23 cellular contexts compared by ENCODE assay signal in genomic region chr5:174692381-174692780, GRCh38. TPM values are rescaled to one million over a fixed set of nuclear protein-coding genes. Genes with fewer than 3 reads are reported as not detected.
DNase-seq lines count a peak whose midpoint lies in the region; ATAC-seq and TF ChIP-seq lines count a peak whose summit lies in the region.
"Had no signal": no experiment of that assay in that cellular context is flagged by ENCODE, and none has a peak within 500 bp of the region (broad histone marks: within the 10 kb centered on the region; RNA-seq: fewer than 3 reads in every experiment).

No MANE protein-coding gene starts in this region.

- H3K4me1 Mint-ChIP-seq in WTC11 (peaks cover 61% of the 10 kb centered on the region), type B pancreatic cell (ENCODE audit: unreplicated experiment) (peaks cover 65% of the 10 kb centered on the region)

- POLR2A ChIA-PET in WTC11 (lab: Charles Lee), result no interaction called here

- H3K9me3 Mint-ChIP-seq in WTC11, result no peaks in the 10 kb centered on the region
- no peaks in the 10 kb centered on the region for H3K9me3 Mint-ChIP-seq in type B pancreatic cell
- H3K9me3 Mint-ChIP-seq: activated B cell treated with CpG ODN at 0.5 μM for 24 hours; stimulated activated naive CD8-positive, alpha-beta T cell treated with anti-CD3 and anti-CD28 coated beads, Interleukin-15, amount 100 ng/mL, for 72 hours had no signal

- CTCF ChIA-PET in WTC11 (lab: Charles Lee), result interaction anchor here (1.0 to 1.5 kb wide), 2 partner anchors 102 to 273 kb away, joined by 3 to 7 read pairs; no protein-coding TSS in a partner anchor

- peak overlapping the region; percentile 65 for H3K18ac ChIP-seq in mesendoderm (ENCODE audit: low read length)

- ATAC-seq in left ventricle myocardium superior (no peak), WTC11 (no peak), GM18498 (IDR thresholded peaks at IDR 0.05; ENCODE audit: unreplicated experiment) (no peak), HG02798 (IDR thresholded peaks at IDR 0.05; ENCODE audit: poor library complexity, unreplicated experiment) (no peak)
- ATAC-seq: K562; SK-N-SH treated with all-trans-retinoic acid at 6 μM for 48 hours; stimulated activated naive CD8-positive, alpha-beta T cell treated with anti-CD3 and anti-CD28 coated beads, Interleukin-15, amount 100 ng/mL, for 72 hours had no signal

- H3K4me3 ChIP-seq in cardiac muscle cell (no peak overlapping the region), mesendoderm (ENCODE audit: low read length) (no peak overlapping the region)
- H3K4me3 ChIP-seq: K562 had no signal

- H3K4me3 Mint-ChIP-seq in WTC11 (peak overlapping the region; percentile 70), type B pancreatic cell (peak overlapping the region; percentile 78)
- H3K4me3 Mint-ChIP-seq: activated B cell treated with CpG ODN at 0.5 μM for 24 hours had no signal

- H3K27me3 ChIP-seq in cardiac muscle cell, result peaks cover 18% of the 10 kb centered on the region
- no peaks in the 10 kb centered on the region for H3K27me3 ChIP-seq in mesendoderm (ENCODE audit: insufficient read depth, low read length, poor library complexity)

- H3K27ac ChIP-seq in cardiac muscle cell, result peak overlapping the region; percentile 61
- no peak overlapping the region for H3K27ac ChIP-seq in mesendoderm (ENCODE audit: low read depth, low read length)
- H3K27ac ChIP-seq: tibial nerve had no signal

- no peak overlapping the region for H4K8ac ChIP-seq in mesendoderm (ENCODE audit: low read depth, low read length)

- TF ChIP-seq CTCF in cardiac muscle cell (IDR thresholded peaks at IDR 0.05; ENCODE audit: low read depth, low read length) (no peak), WTC11 (IDR thresholded peaks at IDR 0.05) (no peak), type B pancreatic cell (conservative IDR thresholded peaks at IDR 0.05) (no peak)

- no peak overlapping the region for H2BK15ac ChIP-seq in mesendoderm (replicated peaks; ENCODE audit: low read depth)

- H3K79me1 ChIP-seq in mesendoderm (ENCODE audit: low read length), result no peaks in the 10 kb centered on the region

- no peaks in the 10 kb centered on the region for H3K9me3 ChIP-seq in cardiac muscle cell (ENCODE audit: low read depth)
- H3K9me3 ChIP-seq: tibial nerve had no signal

- DNase-seq in cardiac muscle cell (ENCODE audit: low read depth in 1 of 2, low spot score in 1 of 2), result no peak
- DNase-seq in left ventricle myocardium superior, result no peak
- DNase-seq in WTC11 (ENCODE audit: low spot score), result no peak
- DNase-seq in mesendoderm, result peak; percentile 20
- no peak for DNase-seq in type B pancreatic cell (ENCODE audit: extremely low spot score, unreplicated experiment)
- DNase-seq in stimulated activated CD4-positive, alpha-beta T cell treated with anti-CD3 and anti-CD28 coated beads, Interleukin-12 subunit alpha, Interleukin-12 subunit beta, amount 100 ng/mL, for 4 hours, result no peak
- DNase-seq: activated B cell treated with CpG ODN at 0.5 μM for 24 hours; activated CD4-positive, alpha-beta T cell treated with anti-CD3 and anti-CD28 coated beads, Interleukin-2, amount 50 U/mL, for 48 hours; COR-L47; dermis blood vessel endothelial cell; DMS79 treated with DMSO at 0.1 percent for 48 hours; head of caudate nucleus; NCI-H146; NCI-H2171 treated with DMSO at 0.1 percent for 48 hours; NCI-H526 treated with DMSO at 0.1 percent for 48 hours; stimulated activated naive CD8-positive, alpha-beta T cell treated with anti-CD3 and anti-CD28 coated beads, Interleukin-15, amount 100 ng/mL, for 72 hours; T-helper 9 cell had no signal

- peak overlapping the region; percentile 32 for H2BK120ac ChIP-seq in mesendoderm (ENCODE audit: low read depth, low read length)

- intact Hi-C loops in left ventricle myocardium superior (cut with micrococcal nuclease), result no loop called here

- H2BK5ac ChIP-seq in mesendoderm (ENCODE audit: low read length), result no peak overlapping the region

- H2AK5ac ChIP-seq in mesendoderm (ENCODE audit: low read length), result no peak overlapping the region

- H3K4ac ChIP-seq in mesendoderm (ENCODE audit: low read depth, low read length), result no peak overlapping the region

- H3K79me2 ChIP-seq in mesendoderm (ENCODE audit: control insufficient read depth, insufficient read depth, low read length), result no peaks in the 10 kb centered on the region

- H3K36me3 Mint-ChIP-seq in WTC11 (no peaks in the 10 kb centered on the region), type B pancreatic cell (no peaks in the 10 kb centered on the region)

- H3K27ac Mint-ChIP-seq in WTC11 (peak overlapping the region; percentile 57; the same call in 1 of the 2 replicates), type B pancreatic cell (peak overlapping the region; percentile 75)
- H3K27ac Mint-ChIP-seq: activated B cell treated with CpG ODN at 0.5 μM for 24 hours; stimulated activated naive CD8-positive, alpha-beta T cell treated with anti-CD3 and anti-CD28 coated beads, Interleukin-15, amount 100 ng/mL, for 72 hours had no signal

- no CpG with 5 or more reads among the region's 12 CpGs for WGBS in mesendoderm (ENCODE audit: extremely low coverage, insufficient coverage, low lambda C conversion rate)

- H3K4me1 ChIP-seq in cardiac muscle cell (ENCODE audit: low read depth) (peaks cover 33% of the 10 kb centered on the region), mesendoderm (ENCODE audit: control insufficient read depth, low read depth, low read length) (peaks cover 11% of the 10 kb centered on the region)

- no peak overlapping the region for H3K23ac ChIP-seq in mesendoderm (ENCODE audit: low read length)

- H3K9ac ChIP-seq in mesendoderm (ENCODE audit: low read length), result peak overlapping the region; percentile 35

- H3K27me3 Mint-ChIP-seq in WTC11 (ENCODE audit: low read depth) (peaks cover 82% of the 10 kb centered on the region), type B pancreatic cell (peaks cover 64% of the 10 kb centered on the region)

- H3K56ac ChIP-seq in mesendoderm (ENCODE audit: low read length), result peak overlapping the region; percentile 75

- no peaks in the 10 kb centered on the region for H3K36me3 ChIP-seq in cardiac muscle cell
- H3K36me3 ChIP-seq in mesendoderm (ENCODE audit: control insufficient read depth, insufficient read depth, low read length), result no peaks in the 10 kb centered on the region
- H3K36me3 ChIP-seq: tibial nerve had no signal

- no peak overlapping the region for H4K5ac ChIP-seq in mesendoderm (ENCODE audit: low read length)

- H3K4me2 ChIP-seq in mesendoderm (ENCODE audit: low read length), result no peak overlapping the region

TF ChIP-seq in WTC11, 78 proteins besides CTCF, POLR2A, EP300 and RAD21:
- TF ChIP-seq STAT6 (CRISPR knock-in tag; conservative IDR thresholded peaks at IDR 0.05; ENCODE audit: low read depth), result no peak
TF ChIP-seq in WTC11: peak in this region for 0.

RNA-seq across cellular contexts. Expression of gene MSX2, which starts 32.0 kb away (rescaled TPM):
- 104 and 125 TPM in 2 replicates for total RNA-seq in cardiac muscle cell
- 91.8 and 123 TPM in 2 replicates for polyA plus RNA-seq in cardiac muscle cell
- 1.9 TPM for total RNA-seq in left ventricle myocardium superior
- total RNA-seq in WTC11 (2021), result 0.73 to 0.94 TPM (median 0.83 TPM) in 3 replicates
- polyA plus RNA-seq in mesendoderm (2013, experiment 1 of 2), result 27.2 TPM
- 25.1 TPM for polyA plus RNA-seq in mesendoderm (2013, experiment 2 of 2)
- total RNA-seq in type B pancreatic cell (ENCODE audit: low replicate concordance), result 55.6 and 69.7 TPM in 2 replicates
- total RNA-seq: activated B cell treated with CpG ODN at 0.5 μM for 24 hours, endothelial cell of umbilical vein, K562 had no signal
- polyA plus RNA-seq: endothelial cell of umbilical vein, K562 had no signal

Comparison
In these comparisons a context has a peak if more than half of its experiments do, and no peak if none do; other contexts are left out.
1. RNA of gene MSX2, which starts 32.0 kb away (total RNA-seq): 104 to 125 TPM in cardiac muscle cell and 55.6 to 69.7 TPM in type B pancreatic cell; 1.9 TPM in left ventricle myocardium superior (single experiment) and 0.73 to 0.94 TPM in WTC11; every median in the first group is over 10 times any median in the second.